1 cellular context compared by ENCODE assay signal in the genomic region with DNA sequence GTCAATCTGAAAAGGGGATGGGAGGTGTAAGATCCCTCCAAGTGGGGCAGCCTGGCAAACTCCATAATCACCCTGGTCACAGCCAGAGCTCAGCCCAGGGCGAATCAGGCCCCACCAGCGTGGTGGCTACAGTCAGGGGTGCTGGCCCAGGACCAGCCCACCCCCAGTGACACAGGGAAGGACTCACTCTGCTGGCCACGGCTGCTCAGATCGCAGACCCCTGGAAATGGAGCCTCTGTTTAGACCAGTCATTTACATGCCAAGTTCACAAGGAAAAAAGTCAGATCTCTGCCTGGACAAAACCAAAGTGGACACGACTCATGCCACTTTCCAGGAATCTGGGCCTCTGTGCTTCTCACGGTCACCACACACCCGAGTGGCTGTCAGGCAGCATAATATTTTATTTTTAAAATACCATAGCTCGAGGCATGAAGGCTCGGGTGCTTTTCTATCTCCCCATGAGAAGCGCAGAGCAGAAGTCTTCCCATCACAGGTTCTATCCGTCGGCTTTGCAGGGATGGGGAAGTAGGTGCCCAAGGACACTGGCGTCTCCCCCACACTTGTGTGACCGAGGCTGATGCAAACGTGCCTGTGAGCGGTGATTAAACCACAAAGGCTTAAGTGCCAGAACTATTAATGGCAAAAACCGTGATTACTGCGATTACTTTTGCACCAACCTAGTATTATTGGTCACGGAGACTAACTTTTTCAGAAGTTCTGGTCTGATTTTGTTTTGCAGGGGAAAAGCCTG.
TF ChIP-seq lines count a peak whose summit lies in the region.

No MANE protein-coding gene starts in this region.

TF ChIP-seq in K562, 482 proteins besides CTCF, POLR2A, EP300 and RAD21:
- TF ChIP-seq MAZ (CRISPR knock-in tag; conservative IDR thresholded peaks at IDR 0.05 in 1 of 2, IDR thresholded peaks at IDR 0.05 in 1 of 2) (no peak), KLF1 (tag; IDR thresholded peaks at IDR 0.05) (no peak), KDM1A (IDR thresholded peaks at IDR 0.05) (0 out of 4 replicates have a peak, but pooled peaks of 1 of the 2 experiments have one; percentile 34), RCOR1 (IDR thresholded peaks at IDR 0.05; ENCODE audit: borderline replicate concordance in 1 of 2, low read depth in 2 of 2, low read length in 2 of 2) (peak in 1 of 2 experiments; percentile 31; a peak in 1 of 4 replicates), CEBPG (CRISPR knock-in tag; IDR thresholded peaks at IDR 0.05) (0 out of 2 replicates have a peak, but pooled peaks have one; percentile 38), CEBPG (tag; conservative IDR thresholded peaks at IDR 0.05 in 1 of 2, IDR thresholded peaks at IDR 0.05 in 1 of 2) (no peak), STAT5A (IDR thresholded peaks at IDR 0.05; ENCODE audit: borderline replicate concordance, low read length) (no peak), NFIX (CRISPR knock-in tag; IDR thresholded peaks at IDR 0.05; ENCODE audit: low read depth) (no peak), HMGN3 (IDR thresholded peaks at IDR 0.05; ENCODE audit: borderline replicate concordance, extremely low read depth, insufficient read length, low read depth, low read length) (no peak), ZSCAN29 (IDR thresholded peaks at IDR 0.05) (no peak), CTBP1 (IDR thresholded peaks at IDR 0.05; ENCODE audit: borderline replicate concordance) (peak; percentile 14; the same call in 1 of the 2 replicates), NCOA4 (IDR thresholded peaks at IDR 0.05; ENCODE audit: partially characterized antibody) (no peak), BHLHE40 (IDR thresholded peaks at IDR 0.05; ENCODE audit: low read length) (peak; percentile 63; the same call in 1 of the 2 replicates), ZNF124 (CRISPR knock-in tag; IDR thresholded peaks at IDR 0.05) (no peak)
- TF ChIP-seq, protein P1, sequence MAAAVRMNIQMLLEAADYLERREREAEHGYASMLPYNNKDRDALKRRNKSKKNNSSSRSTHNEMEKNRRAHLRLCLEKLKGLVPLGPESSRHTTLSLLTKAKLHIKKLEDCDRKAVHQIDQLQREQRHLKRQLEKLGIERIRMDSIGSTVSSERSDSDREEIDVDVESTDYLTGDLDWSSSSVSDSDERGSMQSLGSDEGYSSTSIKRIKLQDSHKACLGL (CRISPR knock-in tag; IDR thresholded peaks at IDR 0.05; ENCODE audit: borderline replicate concordance, poor library complexity, severe bottlenecking), result no peak
- TF ChIP-seq, protein P2, sequence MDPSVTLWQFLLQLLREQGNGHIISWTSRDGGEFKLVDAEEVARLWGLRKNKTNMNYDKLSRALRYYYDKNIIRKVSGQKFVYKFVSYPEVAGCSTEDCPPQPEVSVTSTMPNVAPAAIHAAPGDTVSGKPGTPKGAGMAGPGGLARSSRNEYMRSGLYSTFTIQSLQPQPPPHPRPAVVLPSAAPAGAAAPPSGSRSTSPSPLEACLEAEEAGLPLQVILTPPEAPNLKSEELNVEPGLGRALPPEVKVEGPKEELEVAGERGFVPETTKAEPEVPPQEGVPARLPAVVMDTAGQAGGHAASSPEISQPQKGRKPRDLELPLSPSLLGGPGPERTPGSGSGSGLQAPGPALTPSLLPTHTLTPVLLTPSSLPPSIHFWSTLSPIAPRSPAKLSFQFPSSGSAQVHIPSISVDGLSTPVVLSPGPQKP (CRISPR knock-in tag; IDR thresholded peaks at IDR 0.05), result no peak
